ENCODE assay signal across 10 cellular contexts in genomic region chr9:95724253-95724991, GRCh38.
DNase-seq lines count a peak whose midpoint lies in the region; ATAC-seq lines count a peak whose summit lies in the region.
"Had no signal": no experiment of that assay in that cellular context is flagged by ENCODE, and none has a peak within 500 bp of the region (broad histone marks: within the 10 kb centered on the region; RNA-seq: fewer than 3 reads in every experiment).

No MANE protein-coding gene starts in this region.

- no peaks in the 10 kb centered on the region for H3K79me2 ChIP-seq in mesendoderm (ENCODE audit: control insufficient read depth, insufficient read depth, low read length)

- H2BK15ac ChIP-seq in mesendoderm (replicated peaks; ENCODE audit: low read depth), result no peak overlapping the region

- H3K9me3 ChIP-seq in thymus (ENCODE audit: control insufficient read depth), result no peaks in the 10 kb centered on the region
- H3K9me3 ChIP-seq: thoracic aorta had no signal

- no peak overlapping the region for H2BK120ac ChIP-seq in mesendoderm (ENCODE audit: low read depth, low read length)

- H3K27ac Mint-ChIP-seq in effector memory CD8-positive, alpha-beta T cell, result peak overlapping the region; percentile 71

- H3K56ac ChIP-seq in mesendoderm (ENCODE audit: low read length), result no peak overlapping the region

- H2AK5ac ChIP-seq in mesendoderm (ENCODE audit: low read length), result no peak overlapping the region

- peak overlapping the region; percentile 55 for H3K27ac ChIP-seq in thymus (ENCODE audit: low read depth)
- H3K27ac ChIP-seq in mesendoderm (ENCODE audit: low read depth, low read length), result no peak overlapping the region
- H3K27ac ChIP-seq: thoracic aorta had no signal

- peaks cover 19% of the 10 kb centered on the region for H3K4me1 ChIP-seq in thymus (ENCODE audit: control insufficient read depth, insufficient read depth, low read length)
- no peaks in the 10 kb centered on the region for H3K4me1 ChIP-seq in mesendoderm (ENCODE audit: control insufficient read depth, low read depth, low read length)

- H2BK5ac ChIP-seq in mesendoderm (ENCODE audit: low read length), result no peak overlapping the region

- no peaks in the 10 kb centered on the region for H3K79me1 ChIP-seq in mesendoderm (ENCODE audit: low read length)

- peaks cover 5% of the 10 kb centered on the region for H3K36me3 Mint-ChIP-seq in effector memory CD8-positive, alpha-beta T cell (ENCODE audit: insufficient read depth)

- no peak overlapping the region for H3K18ac ChIP-seq in mesendoderm (ENCODE audit: low read length)

- DNase-seq in T-helper 2 cell, result peak in 4 of 5 experiments; percentile 30 to 98 (median 68)
- peak; percentile 55 to 70 (median 58) for DNase-seq in effector memory CD8-positive, alpha-beta T cell
- no peak for DNase-seq in NCI-H524 treated with DMSO at 0.1 percent for 48 hours (lab: John Stamatoyannopoulos, UW)
- no peak for DNase-seq in mesendoderm
- DNase-seq in NCI-H526 treated with DMSO at 0.1 percent for 48 hours (lab: John Stamatoyannopoulos, UW), result no peak

- peak overlapping the region; percentile 32 to 56 for H3K4me3 Mint-ChIP-seq in effector memory CD8-positive, alpha-beta T cell

- WGBS in thymus, result 39% methylated on average over 7 of the region's 7 CpGs
- no CpG with 5 or more reads among the region's 7 CpGs for WGBS in mesendoderm (ENCODE audit: extremely low coverage, insufficient coverage, low lambda C conversion rate)

- ATAC-seq in GM18867 (IDR thresholded peaks at IDR 0.05; ENCODE audit: unreplicated experiment) (peak; percentile 96), HG03025 (IDR thresholded peaks at IDR 0.05; ENCODE audit: low FRiP score, unreplicated experiment) (peak; percentile 93)
- ATAC-seq in effector memory CD8-positive, alpha-beta T cell (replicated peaks), result peak; percentile 87
- ATAC-seq: HCT116 had no signal

- H3K27me3 Mint-ChIP-seq in effector memory CD8-positive, alpha-beta T cell, result no peaks in the 10 kb centered on the region

- H3K27me3 ChIP-seq in thymus (ENCODE audit: control insufficient read depth, insufficient read depth), result no peaks in the 10 kb centered on the region
- no peaks in the 10 kb centered on the region for H3K27me3 ChIP-seq in mesendoderm (ENCODE audit: insufficient read depth, low read length, poor library complexity)

- H3K36me3 ChIP-seq in thymus (ENCODE audit: control insufficient read depth, insufficient read depth) (no peaks in the 10 kb centered on the region), mesendoderm (ENCODE audit: control insufficient read depth, insufficient read depth, low read length) (no peaks in the 10 kb centered on the region)
- H3K36me3 ChIP-seq: thoracic aorta had no signal

- no peak overlapping the region for H3K23ac ChIP-seq in mesendoderm (ENCODE audit: low read length)

- no peak overlapping the region for H3K4ac ChIP-seq in mesendoderm (ENCODE audit: low read depth, low read length)

- no peak overlapping the region for H4K8ac ChIP-seq in mesendoderm (ENCODE audit: low read depth, low read length)

- peaks cover 4 to 6% of the 10 kb centered on the region in 2 donors for H3K9me3 Mint-ChIP-seq in effector memory CD8-positive, alpha-beta T cell

- H3K4me3 ChIP-seq in thymus (ENCODE audit: low read length) (no peak overlapping the region), mesendoderm (ENCODE audit: low read length) (no peak overlapping the region)
- H3K4me3 ChIP-seq: thoracic aorta had no signal

- no peak overlapping the region for H4K5ac ChIP-seq in mesendoderm (ENCODE audit: low read length)

- H3K4me1 Mint-ChIP-seq in effector memory CD8-positive, alpha-beta T cell (ENCODE audit: low read depth in 2 of 2), result peaks cover 22 to 32% of the 10 kb centered on the region in 2 donors

- H3K9ac ChIP-seq in mesendoderm (ENCODE audit: low read length), result no peak overlapping the region

- no peak overlapping the region for H3K4me2 ChIP-seq in mesendoderm (ENCODE audit: low read length)

Comparison
In these comparisons a context has a peak if more than half of its experiments do, and no peak if none do; other contexts are left out.
1. DNase-seq: peak in T-helper 2 cell (4 of 5) and effector memory CD8-positive, alpha-beta T cell (3 of 3); none in NCI-H524 treated with DMSO at 0.1 percent for 48 hours (single experiment), mesendoderm (single experiment) and NCI-H526 treated with DMSO at 0.1 percent for 48 hours (single experiment).
2. Peak in every context shown above with its lines, with median percentiles within 50 percentile points of each other: ATAC-seq.